ENCODE assay signal across 25 cellular contexts in the genomic region with DNA sequence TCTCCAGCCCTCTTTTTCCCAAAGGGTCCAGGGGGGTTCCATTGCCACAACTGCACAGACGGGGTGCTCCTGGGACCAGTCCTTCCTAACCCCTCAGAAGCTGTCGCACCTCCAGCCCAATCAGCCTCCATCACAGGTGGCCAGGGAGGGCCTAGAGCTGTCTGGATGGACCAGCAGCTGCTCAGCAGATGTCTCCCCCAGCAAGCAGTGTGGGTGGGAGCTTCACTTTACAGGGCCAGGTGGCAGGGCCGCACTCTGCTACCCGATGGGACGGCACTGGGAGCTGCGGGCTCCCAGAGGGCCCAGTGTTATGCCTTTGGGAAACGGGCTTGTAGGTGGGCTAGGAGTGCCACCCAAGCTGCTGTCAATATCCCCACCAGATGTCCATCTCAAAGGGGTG.
DNase-seq lines count a peak whose midpoint lies in the region; ATAC-seq lines count a peak whose summit lies in the region.
"Had no signal": no experiment of that assay in that cellular context is flagged by ENCODE, and none has a peak within 500 bp of the region (broad histone marks: within the 10 kb centered on the region; RNA-seq: fewer than 3 reads in every experiment).

No MANE protein-coding gene starts in this region.

- no peak for ATAC-seq in GM21367 (IDR thresholded peaks at IDR 0.05; ENCODE audit: unreplicated experiment)
- no peak for ATAC-seq in HG02678 (IDR thresholded peaks at IDR 0.05; ENCODE audit: unreplicated experiment)
- ATAC-seq: HepG2, K562, Panc1 had no signal

- H3K27ac ChIP-seq in cingulate gyrus (ENCODE audit: low read depth, low read length) = peak overlapping the region; percentile 97
- H3K27ac ChIP-seq: 22Rv1, C4-2B, HL-60 had no signal

- peak; percentile 81 for DNase-seq in DMS 273 (lab: John Stamatoyannopoulos, UW; ENCODE audit: unreplicated experiment)
- DNase-seq in DMS 273 treated with DMSO at 0.1 percent for 48 hours (lab: John Stamatoyannopoulos, UW) = no peak
- peak; percentile 78 to 90 for DNase-seq in NCI-H524 (lab: John Stamatoyannopoulos, UW)
- DNase-seq in NCI-H2107 treated with DMSO at 0.1 percent for 48 hours (lab: John Stamatoyannopoulos, UW; ENCODE audit: unreplicated experiment) = no peak
- no peak for DNase-seq in Kasumi-1 (lab: John Stamatoyannopoulos, UW)
- DNase-seq: ACHN; Calu3; CD8-positive, alpha-beta memory T cell; EL; GF-D8; H7; NCI-H1092 treated with DMSO at 0.1 percent for 48 hours; NCI-H1436 treated with DMSO at 0.1 percent for 48 hours; NCI-H2029 treated with DMSO at 0.1 percent for 48 hours; NCI-H446; T-helper 1 cell had no signal

Comparison
In these comparisons a context has a peak if more than half of its experiments do, and no peak if none do; other contexts are left out.
1. DNase-seq: peak in DMS 273 (single experiment) and NCI-H524 (2 of 2); none in DMS 273 treated with DMSO at 0.1 percent for 48 hours (single experiment), NCI-H2107 treated with DMSO at 0.1 percent for 48 hours (single experiment) and Kasumi-1 (0 of 2).